8 cellular contexts compared by ENCODE assay signal in genomic region chr5:142821733-142822487, GRCh38. TPM values are rescaled to one million over a fixed set of nuclear protein-coding genes. Genes with fewer than 3 reads are reported as not detected.
DNase-seq lines count a peak whose midpoint lies in the region; ATAC-seq and TF ChIP-seq lines count a peak whose summit lies in the region.

No MANE protein-coding gene starts in this region.

- peak overlapping the region; percentile 16 for H3K27ac Mint-ChIP-seq in activated T-helper 1 cell treated with anti-CD3 and anti-CD28 coated beads, Interleukin-12 subunit alpha, Interleukin-12 subunit beta, Interleukin-2, Interleukin-4 antibody, amounts not matched to agents 30 ng/mL and 10 ng/mL and 1 ng/mL, durations not matched to agents 14 hours and 24 hours and 36 hours

- no peaks in the 10 kb centered on the region for H3K27me3 Mint-ChIP-seq in activated T-helper 1 cell treated with anti-CD3 and anti-CD28 coated beads, Interleukin-12 subunit alpha, Interleukin-12 subunit beta, Interleukin-2, Interleukin-4 antibody, amounts not matched to agents 30 ng/mL and 10 ng/mL and 1 ng/mL, durations not matched to agents 14 hours and 24 hours and 36 hours (ENCODE audit: insufficient read depth)

- H3K27me3 ChIP-seq in A673 (replicated peaks; ENCODE audit: insufficient read depth, low read depth, low read length, poor library complexity) (no peaks in the 10 kb centered on the region), mucosa of rectum (ENCODE audit: control insufficient read depth in 2 of 2, insufficient read depth in 2 of 2, low read length in 2 of 2) (no peaks in the 10 kb centered on the region)

- no peak overlapping the region for H3K4me3 Mint-ChIP-seq in activated T-helper 1 cell treated with anti-CD3 and anti-CD28 coated beads, Interleukin-12 subunit alpha, Interleukin-12 subunit beta, Interleukin-2, Interleukin-4 antibody, amounts not matched to agents 30 ng/mL and 10 ng/mL and 1 ng/mL, durations not matched to agents 14 hours and 24 hours and 36 hours

- intact Hi-C loops in A673 (cut with micrococcal nuclease; ENCODE audit: unreplicated experiment), result no loop called here
- intact Hi-C loops in activated T-helper 1 cell treated with anti-CD3 and anti-CD28 coated beads, Interleukin-12 subunit alpha, Interleukin-12 subunit beta, Interleukin-2, Interleukin-4 antibody, amounts not matched to agents 30 ng/mL and 10 ng/mL and 1 ng/mL, durations not matched to agents 14 hours and 24 hours and 36 hours (cut with micrococcal nuclease), result loop anchor here (1.0 to 10.0 kb wide), 11 partner anchors 21 to 1370 kb away; no protein-coding TSS in a partner anchor

- H3K9ac ChIP-seq in mucosa of rectum (ENCODE audit: low read depth in 1 of 2, low read length in 2 of 2), result no peak overlapping the region

- no TSS peak for BruUV-seq in A673 (replicated peaks; lab: Mats Ljungman, UMichigan)

- CTCF ChIA-PET in A673 (lab: Charles Lee), result no interaction called here

- POLR2A ChIA-PET in A673 (lab: Charles Lee; ENCODE audit: low non-redundant PET), result no interaction called here

- DNase-seq in A673 (ENCODE audit: low spot score) (peak; percentile 79), NCI-H2081 treated with DMSO at 0.1 percent for 48 hours (lab: John Stamatoyannopoulos, UW) (no peak), SHP77 (lab: John Stamatoyannopoulos, UW) (no peak)
- no peak for DNase-seq in activated T-helper 1 cell treated with anti-CD3 and anti-CD28 coated beads, Interleukin-12 subunit alpha, Interleukin-12 subunit beta, Interleukin-2, Interleukin-4 antibody, amounts not matched to agents 30 ng/mL and 10 ng/mL and 1 ng/mL, durations not matched to agents 14 hours and 24 hours and 36 hours (ENCODE audit: low spot score)
- no peak for DNase-seq in activated effector memory CD4-positive, alpha-beta T cell treated with Interleukin-2 at 50 U/mL for 16 hours

- H3K27ac ChIP-seq in A673 (ENCODE audit: low read depth, low read length, poor library complexity, severe bottlenecking), result no peak overlapping the region
- H3K27ac ChIP-seq in mucosa of rectum (ENCODE audit: low read depth in 2 of 2, low read length in 2 of 2), result peak overlapping the region; percentile 89 to 92

- H3K36me3 ChIP-seq in A673 (ENCODE audit: insufficient read depth, low read length, poor library complexity, severe bottlenecking) (no peaks in the 10 kb centered on the region), mucosa of rectum (ENCODE audit: control insufficient read depth in 2 of 2, insufficient read depth in 2 of 2, low read length in 2 of 2) (no peaks in the 10 kb centered on the region)

- H3K4me1 ChIP-seq in A673 (ENCODE audit: insufficient read depth, low read length, poor library complexity, severe bottlenecking), result peaks cover 42% of the 10 kb centered on the region
- peaks cover 64 to 93% of the 10 kb centered on the region in 2 donors for H3K4me1 ChIP-seq in mucosa of rectum (ENCODE audit: control insufficient read depth in 2 of 2, insufficient read depth in 2 of 2, low read length in 2 of 2)

- H3K9me3 ChIP-seq in A673 (ENCODE audit: low read depth, low read length, poor library complexity, severe bottlenecking) (no peaks in the 10 kb centered on the region), mucosa of rectum (ENCODE audit: control insufficient read depth in 2 of 2, low read length in 2 of 2) (no peaks in the 10 kb centered on the region)

- H3K4me1 Mint-ChIP-seq in activated T-helper 1 cell treated with anti-CD3 and anti-CD28 coated beads, Interleukin-12 subunit alpha, Interleukin-12 subunit beta, Interleukin-2, Interleukin-4 antibody, amounts not matched to agents 30 ng/mL and 10 ng/mL and 1 ng/mL, durations not matched to agents 14 hours and 24 hours and 36 hours (ENCODE audit: low read depth), result peaks cover 79% of the 10 kb centered on the region

- ATAC-seq in GM19025 (IDR thresholded peaks at IDR 0.05; ENCODE audit: low read depth, unreplicated experiment) (peak; percentile 58), HG03457 (IDR thresholded peaks at IDR 0.05; ENCODE audit: unreplicated experiment) (peak; percentile 63)

- no peaks in the 10 kb centered on the region for H3K9me3 Mint-ChIP-seq in activated T-helper 1 cell treated with anti-CD3 and anti-CD28 coated beads, Interleukin-12 subunit alpha, Interleukin-12 subunit beta, Interleukin-2, Interleukin-4 antibody, amounts not matched to agents 30 ng/mL and 10 ng/mL and 1 ng/mL, durations not matched to agents 14 hours and 24 hours and 36 hours

- H3K36me3 Mint-ChIP-seq in activated T-helper 1 cell treated with anti-CD3 and anti-CD28 coated beads, Interleukin-12 subunit alpha, Interleukin-12 subunit beta, Interleukin-2, Interleukin-4 antibody, amounts not matched to agents 30 ng/mL and 10 ng/mL and 1 ng/mL, durations not matched to agents 14 hours and 24 hours and 36 hours (ENCODE audit: low read depth), result peaks cover 6% of the 10 kb centered on the region

- H3K4me3 ChIP-seq in A673 (ENCODE audit: low read depth, low read length, poor library complexity, severe bottlenecking) (no peak overlapping the region), mucosa of rectum (ENCODE audit: low read length in 2 of 2) (peak overlapping the region in 1 of 2 donors; percentile 9)

- no peak for TF ChIP-seq CTCF in A673 (conservative IDR thresholded peaks at IDR 0.05; ENCODE audit: low read depth, low read length)

RNA-seq across cellular contexts. Expression of gene ARHGAP26, which starts 51.7 kb away (rescaled TPM):
- total RNA-seq in A673 (2021), result 25.5 and 25.8 TPM in 2 replicates
- total RNA-seq in activated T-helper 1 cell treated with anti-CD3 and anti-CD28 coated beads, Interleukin-12 subunit alpha, Interleukin-12 subunit beta, Interleukin-2, Interleukin-4 antibody, amounts not matched to agents 30 ng/mL and 10 ng/mL and 1 ng/mL, durations not matched to agents 14 hours and 24 hours and 36 hours, result 20.0 and 21.2 TPM in 2 replicates
